12 cellular contexts compared by ENCODE assay signal in the genomic region with DNA sequence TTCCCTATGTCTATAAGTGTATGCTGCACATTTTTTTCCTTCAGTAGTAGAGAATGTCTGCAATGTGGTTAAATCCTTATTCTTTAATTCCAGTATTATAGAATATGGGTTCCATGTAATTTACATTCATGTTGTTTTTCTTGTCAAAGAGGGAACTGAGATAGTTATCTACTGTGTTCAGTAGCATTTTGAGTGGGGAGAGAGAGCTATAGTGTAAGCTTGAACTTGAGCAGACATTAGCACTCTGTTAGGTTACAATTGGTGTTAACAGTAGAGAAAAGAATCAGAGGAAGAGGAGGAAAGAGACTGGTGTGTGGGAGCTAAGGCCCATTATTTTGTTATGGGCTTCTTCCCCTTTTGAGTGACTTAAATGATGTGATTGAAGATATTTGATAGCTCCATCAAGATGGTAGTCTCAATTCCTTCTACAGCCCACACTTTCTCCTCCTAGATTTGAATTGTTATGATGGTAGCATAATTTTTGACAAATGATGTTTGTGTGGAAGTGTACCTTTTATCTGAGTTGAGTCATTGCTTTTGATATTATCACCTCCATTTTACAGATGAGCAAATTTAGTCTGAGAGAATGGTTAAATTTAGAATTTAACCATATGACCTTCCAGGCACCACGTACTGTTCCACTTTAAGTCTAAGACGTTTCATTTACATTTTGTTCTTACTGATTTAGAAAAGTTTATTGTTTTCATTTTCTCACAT.
DNase-seq lines count a peak whose midpoint lies in the region; ATAC-seq and TF ChIP-seq lines count a peak whose summit lies in the region.
"Had no signal": no experiment of that assay in that cellular context is flagged by ENCODE, and none has a peak within 500 bp of the region (broad histone marks: within the 10 kb centered on the region; RNA-seq: fewer than 3 reads in every experiment).

No MANE protein-coding gene starts in this region.

- peaks cover 2 to 100% (median 51%) of the 10 kb centered on the region in 11 experiments; a peak in 18 of 22 replicates for H4K20me1 ChIP-seq in BLaER1 treated with 17β-estradiol and CSF1 and Interleukin-3, amounts not matched to agents 10 nM and 100 nM
- peaks cover 5% of the 10 kb centered on the region for H4K20me1 ChIP-seq in hepatocyte (ENCODE audit: insufficient read depth, poor library complexity, severe bottlenecking)

- H3K27me3 ChIP-seq in BLaER1 treated with 17β-estradiol and CSF1 and Interleukin-3, amounts not matched to agents 10 nM and 100 nM: no peaks in the 10 kb centered on the region
- no peaks in the 10 kb centered on the region for H3K27me3 ChIP-seq in hepatocyte
- H3K27me3 ChIP-seq: cardiac muscle cell had no signal

- H3K79me2 ChIP-seq in hepatocyte: peaks cover 93% of the 10 kb centered on the region

- H3K4me2 ChIP-seq in BLaER1 treated with 17β-estradiol and CSF1 and Interleukin-3, amounts not matched to agents 10 nM and 100 nM: peak overlapping the region; percentile 64 to 95 (median 78)
- peak overlapping the region; percentile 63 for H3K4me2 ChIP-seq in hepatocyte

- 0 out of 22 replicates have a peak, but pooled peaks cover 0 to 5% (median 0%) of the 10 kb centered on the region in 11 experiments for H3K9me3 ChIP-seq in BLaER1 treated with 17β-estradiol and CSF1 and Interleukin-3, amounts not matched to agents 10 nM and 100 nM (replicated peaks in 1 of 11)
- no peaks in the 10 kb centered on the region for H3K9me3 ChIP-seq in hepatocyte (ENCODE audit: low read depth)
- H3K9me3 ChIP-seq: thoracic aorta had no signal

- no peaks in the 10 kb centered on the region for H3K9me2 ChIP-seq in hepatocyte (replicated peaks; ENCODE audit: insufficient read depth)

- peak overlapping the region in 4 of 10 experiments; percentile 29 to 48 (median 32); a peak in 4 of 20 replicates for H3K4me3 ChIP-seq in BLaER1 treated with 17β-estradiol and CSF1 and Interleukin-3, amounts not matched to agents 10 nM and 100 nM
- H3K4me3 ChIP-seq in hepatocyte: no peak overlapping the region
- H3K4me3 ChIP-seq: cardiac muscle cell had no signal

- H2AFZ ChIP-seq in hepatocyte: no peak overlapping the region

- 66% methylated on average over 2 of the region's 2 CpGs for WGBS in hepatocyte (ENCODE audit: low lambda C conversion rate, missing lambda C conversion rate)

- H3K36me3 ChIP-seq in BLaER1 treated with 17β-estradiol and CSF1 and Interleukin-3, amounts not matched to agents 10 nM and 100 nM: peaks cover 0 to 43% (median 10%) of the 10 kb centered on the region in 11 experiments; a peak in 11 of 22 replicates
- H3K36me3 ChIP-seq in hepatocyte (replicated peaks; ENCODE audit: insufficient read depth, low read depth): no peaks in the 10 kb centered on the region
- H3K36me3 ChIP-seq: cardiac muscle cell, thoracic aorta had no signal

- H3K9ac ChIP-seq in BLaER1 treated with 17β-estradiol and CSF1 and Interleukin-3, amounts not matched to agents 10 nM and 100 nM: peak overlapping the region in 10 of 11 experiments; percentile 53 to 71 (median 63); a peak in 14 of 22 replicates

- no peak for DNase-seq in hepatocyte (ENCODE audit: low spot score)
- no peak for DNase-seq in NOMO-1 treated with DMSO at 0.1 percent for 48 hours (lab: John Stamatoyannopoulos, UW; ENCODE audit: unreplicated experiment)
- DNase-seq in GDM1 (lab: John Stamatoyannopoulos, UW): no peak
- no peak for DNase-seq in DMS53 treated with DMSO at 0.1 percent for 48 hours (lab: John Stamatoyannopoulos, UW; ENCODE audit: unreplicated experiment)
- DNase-seq: NCI-H226 had no signal

- ATAC-seq in GM21360 (IDR thresholded peaks at IDR 0.05; ENCODE audit: unreplicated experiment): peak; percentile 55
- peak; percentile 49 for ATAC-seq in HG03432 (IDR thresholded peaks at IDR 0.05; ENCODE audit: unreplicated experiment)
- ATAC-seq in GM19023 (IDR thresholded peaks at IDR 0.05; ENCODE audit: unreplicated experiment): no peak

- H3K27ac ChIP-seq in BLaER1 treated with 17β-estradiol and CSF1 and Interleukin-3, amounts not matched to agents 10 nM and 100 nM: peak overlapping the region in 10 of 11 experiments; percentile 58 to 89 (median 76); a peak in 18 of 22 replicates
- peak overlapping the region; percentile 71 for H3K27ac ChIP-seq in hepatocyte
- H3K27ac ChIP-seq: cardiac muscle cell, VCaP had no signal

- H3K4me1 ChIP-seq in BLaER1 treated with 17β-estradiol and CSF1 and Interleukin-3, amounts not matched to agents 10 nM and 100 nM: peaks cover 53 to 100% (median 91%) of the 10 kb centered on the region in 10 experiments
- peaks cover 20% of the 10 kb centered on the region for H3K4me1 ChIP-seq in hepatocyte (ENCODE audit: insufficient read depth)

- no peak for TF ChIP-seq CTCF in hepatocyte (IDR thresholded peaks at IDR 0.05; ENCODE audit: poor library complexity)
